In the genomic region with DNA sequence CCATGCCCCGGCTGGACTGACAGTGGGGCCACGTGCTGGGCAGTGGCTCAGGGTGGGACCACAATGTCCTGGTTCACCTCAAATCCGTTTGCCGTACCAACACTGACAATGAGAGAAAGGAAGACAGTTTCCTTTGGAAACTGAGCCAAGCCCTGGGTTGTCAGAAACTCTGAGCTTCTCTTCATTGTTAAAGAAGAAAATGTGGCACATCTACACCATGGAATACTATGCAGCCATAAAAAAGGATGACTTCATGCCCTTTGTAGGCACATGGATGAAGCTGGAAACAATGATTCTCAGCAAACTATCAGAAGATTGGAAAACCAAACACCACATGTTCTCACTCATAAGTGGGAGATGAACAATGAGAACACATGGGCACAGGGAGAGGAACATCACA, we compare ENCODE assay signal across 14 cellular contexts. TPM values are rescaled to one million over a fixed set of nuclear protein-coding genes. Genes with fewer than 3 reads are reported as not detected.
"Had no signal": no experiment of that assay in that cellular context is flagged by ENCODE, and none has a peak within 500 bp of the region (broad histone marks: within the 10 kb centered on the region; RNA-seq: fewer than 3 reads in every experiment).

No MANE protein-coding gene starts in this region.

RNA-seq across cellular contexts. Expression of gene RFPL4A, which starts 2.1 kb away (rescaled TPM):
- total RNA-seq: activated B cell treated with CpG ODN at 0.5 μM for 24 hours; activated CD4-positive, alpha-beta memory T cell treated with anti-CD3 and anti-CD28 coated beads for 36 hours; activated CD4-positive, alpha-beta memory T cell treated with anti-CD3 and anti-CD28 coated beads, Interleukin-2, amount 10 ng/mL, durations not matched to agents 7 days and 5 days; activated CD4-positive, alpha-beta T cell treated with anti-CD3 and anti-CD28 coated beads for 36 hours; activated CD4-positive, alpha-beta T cell treated with anti-CD3 and anti-CD28 coated beads, Interleukin-2, amount 10 ng/mL, durations not matched to agents 24 days and 14 days; activated CD4-positive, alpha-beta T cell treated with anti-CD3 and anti-CD28 coated beads, Interleukin-2, amount 10 ng/mL, durations not matched to agents 7 days and 5 days; activated CD8-positive, alpha-beta memory T cell treated with anti-CD3 and anti-CD28 coated beads for 36 hours; activated CD8-positive, alpha-beta memory T cell treated with anti-CD3 and anti-CD28 coated beads, Interleukin-2, amount 10 ng/mL, durations not matched to agents 7 days and 5 days; activated CD8-positive, alpha-beta T cell treated with anti-CD3 and anti-CD28 coated beads for 36 hours; activated CD8-positive, alpha-beta T cell treated with anti-CD3 and anti-CD28 coated beads, Interleukin-2, amount 10 ng/mL, durations not matched to agents 7 days and 5 days; T-helper 1 cell treated with Interleukin-12 subunit alpha and Interleukin-12 subunit beta and Interleukin-4 antibody, amounts not matched to agents 30 ng/mL and 1 ng/mL, for 36 hours; T-helper 17 cell; T-helper 2 cell treated with Interferon-gamma antibody and Interleukin-4, amounts not matched to agents 100 ng/mL and 5 ng/mL, for 36 hours; WTC11 had no signal

RNA-seq across cellular contexts. Expression of gene RFPL4AL1, which starts 12.1 kb away (rescaled TPM):
- total RNA-seq: activated B cell treated with CpG ODN at 0.5 μM for 24 hours; activated CD4-positive, alpha-beta memory T cell treated with anti-CD3 and anti-CD28 coated beads for 36 hours; activated CD4-positive, alpha-beta memory T cell treated with anti-CD3 and anti-CD28 coated beads, Interleukin-2, amount 10 ng/mL, durations not matched to agents 7 days and 5 days; activated CD4-positive, alpha-beta T cell treated with anti-CD3 and anti-CD28 coated beads for 36 hours; activated CD4-positive, alpha-beta T cell treated with anti-CD3 and anti-CD28 coated beads, Interleukin-2, amount 10 ng/mL, durations not matched to agents 24 days and 14 days; activated CD4-positive, alpha-beta T cell treated with anti-CD3 and anti-CD28 coated beads, Interleukin-2, amount 10 ng/mL, durations not matched to agents 7 days and 5 days; activated CD8-positive, alpha-beta memory T cell treated with anti-CD3 and anti-CD28 coated beads for 36 hours; activated CD8-positive, alpha-beta memory T cell treated with anti-CD3 and anti-CD28 coated beads, Interleukin-2, amount 10 ng/mL, durations not matched to agents 7 days and 5 days; activated CD8-positive, alpha-beta T cell treated with anti-CD3 and anti-CD28 coated beads for 36 hours; activated CD8-positive, alpha-beta T cell treated with anti-CD3 and anti-CD28 coated beads, Interleukin-2, amount 10 ng/mL, durations not matched to agents 7 days and 5 days; T-helper 1 cell treated with Interleukin-12 subunit alpha and Interleukin-12 subunit beta and Interleukin-4 antibody, amounts not matched to agents 30 ng/mL and 1 ng/mL, for 36 hours; T-helper 17 cell; T-helper 2 cell treated with Interferon-gamma antibody and Interleukin-4, amounts not matched to agents 100 ng/mL and 5 ng/mL, for 36 hours; WTC11 had no signal

RNA-seq across cellular contexts. Expression of gene NLRP9, which starts 18.6 kb away (rescaled TPM):
- total RNA-seq: activated B cell treated with CpG ODN at 0.5 μM for 24 hours; activated CD4-positive, alpha-beta memory T cell treated with anti-CD3 and anti-CD28 coated beads for 36 hours; activated CD4-positive, alpha-beta memory T cell treated with anti-CD3 and anti-CD28 coated beads, Interleukin-2, amount 10 ng/mL, durations not matched to agents 7 days and 5 days; activated CD4-positive, alpha-beta T cell treated with anti-CD3 and anti-CD28 coated beads for 36 hours; activated CD4-positive, alpha-beta T cell treated with anti-CD3 and anti-CD28 coated beads, Interleukin-2, amount 10 ng/mL, durations not matched to agents 24 days and 14 days; activated CD4-positive, alpha-beta T cell treated with anti-CD3 and anti-CD28 coated beads, Interleukin-2, amount 10 ng/mL, durations not matched to agents 7 days and 5 days; activated CD8-positive, alpha-beta memory T cell treated with anti-CD3 and anti-CD28 coated beads for 36 hours; activated CD8-positive, alpha-beta memory T cell treated with anti-CD3 and anti-CD28 coated beads, Interleukin-2, amount 10 ng/mL, durations not matched to agents 7 days and 5 days; activated CD8-positive, alpha-beta T cell treated with anti-CD3 and anti-CD28 coated beads for 36 hours; activated CD8-positive, alpha-beta T cell treated with anti-CD3 and anti-CD28 coated beads, Interleukin-2, amount 10 ng/mL, durations not matched to agents 7 days and 5 days; T-helper 1 cell treated with Interleukin-12 subunit alpha and Interleukin-12 subunit beta and Interleukin-4 antibody, amounts not matched to agents 30 ng/mL and 1 ng/mL, for 36 hours; T-helper 17 cell; T-helper 2 cell treated with Interferon-gamma antibody and Interleukin-4, amounts not matched to agents 100 ng/mL and 5 ng/mL, for 36 hours; WTC11 had no signal
